ENCODE assay signal across 1 cellular context in the genomic region with DNA sequence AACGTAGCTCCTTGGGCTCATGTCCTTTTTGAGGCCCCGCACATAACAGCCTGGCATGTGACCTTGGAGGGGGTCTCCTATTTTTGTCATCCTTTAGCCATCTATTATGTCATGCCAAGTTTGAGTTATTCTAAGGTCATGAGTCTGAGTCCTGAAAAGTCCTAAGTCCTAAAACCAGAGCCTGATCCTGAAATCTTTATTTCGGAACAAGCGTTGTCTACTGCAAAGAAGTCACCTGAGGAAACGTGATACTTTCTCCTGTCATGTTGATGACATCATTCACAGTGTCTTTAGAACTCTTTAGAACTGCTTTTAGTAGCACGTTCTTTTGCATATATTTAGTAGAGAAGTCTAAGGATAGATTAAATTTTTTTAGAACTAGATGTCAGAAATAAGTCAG.
A peak's percentile ranks its signal among the peaks of the same experiment; 100 is the strongest.
TF ChIP-seq lines count a peak whose summit lies in the region.

No MANE protein-coding gene starts in this region.

TF ChIP-seq in K562, 482 proteins besides CTCF, POLR2A, EP300 and RAD21:
- no peak for TF ChIP-seq HDAC8 (tag; IDR thresholded peaks at IDR 0.05)
- TF ChIP-seq, protein P1, sequence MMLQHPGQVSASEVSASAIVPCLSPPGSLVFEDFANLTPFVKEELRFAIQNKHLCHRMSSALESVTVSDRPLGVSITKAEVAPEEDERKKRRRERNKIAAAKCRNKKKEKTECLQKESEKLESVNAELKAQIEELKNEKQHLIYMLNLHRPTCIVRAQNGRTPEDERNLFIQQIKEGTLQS (IDR thresholded peaks at IDR 0.05), result peak; percentile 54; the same call in 1 of the 2 replicates
- TF ChIP-seq, protein P1 (CRISPR knock-in tag; conservative IDR thresholded peaks at IDR 0.05), result no peak
